In the genomic region with DNA sequence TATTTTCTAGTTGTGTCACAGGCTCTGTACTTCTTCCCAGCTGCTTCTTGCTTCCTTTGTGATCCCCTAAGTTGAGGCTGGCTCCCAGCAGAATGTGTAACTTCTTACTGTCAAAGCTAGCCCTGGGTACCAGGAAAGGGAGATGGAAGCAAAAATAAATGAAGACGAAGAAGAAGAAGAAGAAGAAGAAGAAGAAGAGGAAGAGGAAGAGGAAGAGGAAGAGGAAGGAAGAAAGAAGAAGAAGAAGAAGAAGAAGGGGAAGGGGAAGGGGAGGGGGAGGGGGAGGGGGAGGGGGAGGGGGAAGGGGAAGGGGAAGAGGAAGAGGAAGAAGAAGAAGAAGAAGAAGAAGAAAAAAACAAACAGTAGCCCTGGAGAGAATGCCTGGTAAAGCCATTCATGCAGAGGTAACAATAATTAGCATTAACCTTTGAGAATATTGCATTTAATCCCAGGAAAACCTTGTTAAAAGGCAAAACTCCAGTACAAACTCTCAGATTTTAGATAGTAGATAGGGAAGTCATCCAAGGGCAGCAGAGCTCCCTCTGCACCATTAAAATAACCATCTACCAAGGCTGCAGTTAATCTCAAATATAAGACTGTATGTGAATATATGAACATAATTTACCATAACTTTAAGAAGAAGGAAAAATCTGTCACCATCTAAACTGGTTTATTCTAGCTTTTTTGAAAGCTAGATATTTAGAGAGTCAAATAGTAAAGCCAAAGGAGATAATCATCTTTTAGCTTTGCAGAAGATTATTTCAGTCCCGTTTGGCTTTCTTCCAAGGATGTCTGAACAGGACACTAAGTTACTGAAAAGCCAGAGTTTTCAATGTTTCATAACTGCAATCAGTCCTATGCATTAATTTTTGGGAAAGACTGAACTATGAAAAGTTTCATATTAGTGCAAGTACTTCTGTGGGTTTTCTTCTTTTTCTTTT, we compare ENCODE assay signal across 1 cellular context.
TF ChIP-seq lines count a peak whose summit lies in the region.

No MANE protein-coding gene starts in this region.

TF ChIP-seq in SK-N-SH, 30 proteins besides CTCF, POLR2A, EP300 and RAD21 (continued from another document):
- TF ChIP-seq, protein P1, sequence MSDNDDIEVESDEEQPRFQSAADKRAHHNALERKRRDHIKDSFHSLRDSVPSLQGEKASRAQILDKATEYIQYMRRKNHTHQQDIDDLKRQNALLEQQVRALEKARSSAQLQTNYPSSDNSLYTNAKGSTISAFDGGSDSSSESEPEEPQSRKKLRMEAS (IDR thresholded peaks at IDR 0.05; ENCODE audit: low read depth) = no peak
- no peak for TF ChIP-seq FOXJ3 (CRISPR knock-in tag; IDR thresholded peaks at IDR 0.05)
- TF ChIP-seq JUND (IDR thresholded peaks at IDR 0.05) = no peak
